Comparison of ENCODE assay signal across 10 cellular contexts in genomic region chr3:185933374-185933950, GRCh38. TPM values are rescaled to one million over a fixed set of nuclear protein-coding genes. Genes with fewer than 3 reads are reported as not detected.
DNase-seq lines count a peak whose midpoint lies in the region; ATAC-seq and TF ChIP-seq lines count a peak whose summit lies in the region.
"Had no signal": no experiment of that assay in that cellular context is flagged by ENCODE, and none has a peak within 500 bp of the region (broad histone marks: within the 10 kb centered on the region; RNA-seq: fewer than 3 reads in every experiment).

No MANE protein-coding gene starts in this region.

- no peak for TF ChIP-seq EP300 in transverse colon (IDR thresholded peaks at IDR 0.05; ENCODE audit: low read depth)

- peaks cover 0 to 22% (median 7%) of the 10 kb centered on the region in 9 donors for H3K36me3 ChIP-seq in heart left ventricle
- peaks cover 0 to 12% of the 10 kb centered on the region in 2 donors for H3K36me3 ChIP-seq in left lung
- no peaks in the 10 kb centered on the region for H3K36me3 ChIP-seq in transverse colon

- H3K4me3 ChIP-seq in heart left ventricle (peak overlapping the region in 9 of 12 donors; percentile 68 to 100 (median 94)), left lung (peak overlapping the region; percentile 6 to 63), transverse colon (peak overlapping the region in 1 of 4 donors; percentile 94)

- H3K4me1 Mint-ChIP-seq in activated naive CD8-positive, alpha-beta T cell treated with anti-CD3 and anti-CD28 coated beads, Interleukin-2, amount 50 U/mL, for 24 hours = peaks cover 73% of the 10 kb centered on the region

- no peaks in the 10 kb centered on the region for H3K27me3 Mint-ChIP-seq in activated naive CD8-positive, alpha-beta T cell treated with anti-CD3 and anti-CD28 coated beads, Interleukin-2, amount 50 U/mL, for 24 hours

- DNase-seq in heart left ventricle = no peak
- DNase-seq in left ventricle myocardium superior = no peak
- no peak for DNase-seq in activated naive CD8-positive, alpha-beta T cell treated with anti-CD3 and anti-CD28 coated beads, Interleukin-2, amount 50 U/mL, for 24 hours
- DNase-seq in left lung = no peak
- DNase-seq in transverse colon = no peak
- DNase-seq in NCI-H2107 (lab: John Stamatoyannopoulos, UW) = no peak
- no peak for DNase-seq in DMS153 treated with DMSO at 0.1 percent for 48 hours (lab: John Stamatoyannopoulos, UW; ENCODE audit: unreplicated experiment)
- DNase-seq in LoVo (ENCODE audit: low spot score) = no peak
- DNase-seq: activated effector memory CD4-positive, alpha-beta T cell treated with anti-CD3 and anti-CD28 coated beads, Interleukin-2, amount 50 U/mL, for 16 hours; stimulated activated naive CD4-positive, alpha-beta T cell had no signal

- peak overlapping the region; percentile 100 for H3K27ac Mint-ChIP-seq in activated naive CD8-positive, alpha-beta T cell treated with anti-CD3 and anti-CD28 coated beads, Interleukin-2, amount 50 U/mL, for 24 hours

- no peaks in the 10 kb centered on the region for H3K27me3 ChIP-seq in heart left ventricle
- H3K27me3 ChIP-seq in left lung = no peaks in the 10 kb centered on the region
- H3K27me3 ChIP-seq in transverse colon = no peaks in the 10 kb centered on the region

- peak overlapping the region; percentile 100 for H3K4me3 Mint-ChIP-seq in activated naive CD8-positive, alpha-beta T cell treated with anti-CD3 and anti-CD28 coated beads, Interleukin-2, amount 50 U/mL, for 24 hours

- intact Hi-C loops in heart left ventricle (cut with DNase I) (loop anchor here in 2 of 10 donors (10.0 kb wide), 2 partner anchors 199 to 851 kb away; partner anchors contain the start of gene EIF4A2 (in 1 of the 2)), left ventricle myocardium superior (cut with micrococcal nuclease) (no loop called here), left lung (cut with DNase I) (no loop called here), transverse colon (cut with DNase I; ENCODE audit: low total_unique reads) (no loop called here)

- ATAC-seq in heart left ventricle (no peak), left ventricle myocardium superior (no peak), left lung (no peak)
- no peak for ATAC-seq in activated naive CD8-positive, alpha-beta T cell treated with anti-CD3 and anti-CD28 coated beads, Interleukin-2, amount 50 U/mL, for 24 hours

- peaks cover 18 to 80% (median 69%) of the 10 kb centered on the region in 12 donors for H3K4me1 ChIP-seq in heart left ventricle
- H3K4me1 ChIP-seq in left lung = peaks cover 51 to 76% of the 10 kb centered on the region in 2 donors
- peaks cover 54 to 78% (median 70%) of the 10 kb centered on the region in 4 donors for H3K4me1 ChIP-seq in transverse colon

- in situ Hi-C loops in transverse colon (cut with MboI; ENCODE audit: low pct_ligation_motif_present in 1 of 4, low pct_unique_long_range_greater_than_20kb in 1 of 4, low sequenced_read_pairs in 3 of 4) = no loop called here

- H3K9me3 Mint-ChIP-seq in activated naive CD8-positive, alpha-beta T cell treated with anti-CD3 and anti-CD28 coated beads, Interleukin-2, amount 50 U/mL, for 24 hours = peaks cover 4% of the 10 kb centered on the region

- H3K27ac ChIP-seq in heart left ventricle = no peak overlapping the region
- H3K27ac ChIP-seq in left lung = no peak overlapping the region
- H3K27ac ChIP-seq in transverse colon = peak overlapping the region in 3 of 4 donors; percentile 98 to 100 (median 98)

- H3K9me3 ChIP-seq in heart left ventricle = no peaks in the 10 kb centered on the region
- no peaks in the 10 kb centered on the region for H3K9me3 ChIP-seq in left lung
- H3K9me3 ChIP-seq in transverse colon = no peaks in the 10 kb centered on the region

- TF ChIP-seq POLR2A in heart left ventricle (IDR thresholded peaks at IDR 0.05) (no peak), transverse colon (IDR thresholded peaks at IDR 0.05) (no peak)

- TF ChIP-seq CTCF in heart left ventricle (IDR thresholded peaks at IDR 0.05) = no peak
- no peak for TF ChIP-seq CTCF in left lung (IDR thresholded peaks at IDR 0.05)
- no peak for TF ChIP-seq CTCF in transverse colon (IDR thresholded peaks at IDR 0.05)

- peaks cover 93% of the 10 kb centered on the region for H3K36me3 Mint-ChIP-seq in activated naive CD8-positive, alpha-beta T cell treated with anti-CD3 and anti-CD28 coated beads, Interleukin-2, amount 50 U/mL, for 24 hours (ENCODE audit: low read depth)

RNA-seq across cellular contexts. Expression of gene TRA2B, which starts 4.4 kb away (rescaled TPM):
- total RNA-seq in heart left ventricle (10 to 100 TPM; 40.4 to 66.0 (median 46.1) TPM), left ventricle myocardium superior (45.7 TPM), left lung (100 to 1,000 TPM in 1 of 2 donors, 10 to 100 TPM in 1; 86.0 to 124 TPM), transverse colon (100 to 1,000 TPM in 2 of 4 donors, 10 to 100 TPM in 2; 69.1 to 154 (median 92.6) TPM)
- 10 to 100 TPM; 28.5 to 58.1 TPM for polyA plus RNA-seq in heart left ventricle

Comparison
In these comparisons a context has a peak if more than half of its experiments do, and no peak if none do; other contexts are left out.
1. H3K27ac ChIP-seq: peak in transverse colon (3 of 4); none in heart left ventricle (0 of 12) and left lung (0 of 2).